ENCODE assay signal across 10 cellular contexts in the genomic region with DNA sequence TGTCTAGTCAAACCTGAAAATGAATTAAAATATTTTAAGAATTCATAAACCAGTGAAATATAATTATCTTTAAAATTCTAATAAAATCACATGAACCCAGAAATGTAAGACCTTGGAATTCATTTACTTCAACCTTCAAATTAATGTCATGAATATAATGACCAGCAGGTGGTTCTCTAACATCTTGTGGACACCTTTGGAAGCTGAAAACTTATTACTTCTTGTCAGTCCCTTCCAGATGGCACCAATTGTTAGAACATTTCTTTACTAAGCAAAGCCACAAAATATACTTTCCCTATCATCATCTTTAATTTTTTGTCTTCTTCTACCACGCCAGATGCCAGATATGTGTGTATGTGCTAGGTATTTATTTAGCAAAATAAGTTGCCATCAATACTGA.
DNase-seq lines count a peak whose midpoint lies in the region; ATAC-seq and TF ChIP-seq lines count a peak whose summit lies in the region.
"Had no signal": no experiment of that assay in that cellular context is flagged by ENCODE, and none has a peak within 500 bp of the region (broad histone marks: within the 10 kb centered on the region; RNA-seq: fewer than 3 reads in every experiment).

No MANE protein-coding gene starts in this region.

- POLR2A ChIA-PET in activated B cell treated with CpG ODN at 0.5 μM for 24 hours (lab: Charles Lee): interaction anchor here (1.0 to 5.4 kb wide), 4 partner anchors 9 to 29 kb away, joined by 3 to 28 read pairs (median 16); no protein-coding TSS in a partner anchor

- CTCF ChIA-PET in activated B cell treated with CpG ODN at 0.5 μM for 24 hours (lab: Charles Lee): interaction anchor here (0.9 to 9.9 kb wide), 10 partner anchors 11 to 66 kb away, joined by 3 to 151 read pairs (median 6); no protein-coding TSS in a partner anchor

- no peaks in the 10 kb centered on the region for H3F3A ChIP-seq in GM23248 (ENCODE audit: insufficient read depth)

- H3K4me1 ChIP-seq in GM23248 (ENCODE audit: insufficient read depth): no peaks in the 10 kb centered on the region

- H3K4me2 ChIP-seq in GM23248 (ENCODE audit: unreplicated experiment): no peak overlapping the region

- H3K4me3 Mint-ChIP-seq in activated B cell treated with CpG ODN at 0.5 μM for 24 hours: peak overlapping the region; percentile 6
- H3K4me3 Mint-ChIP-seq: activated naive CD8-positive, alpha-beta T cell treated with anti-CD3 and anti-CD28 coated beads, Interleukin-2, amount 10 ng/mL, durations not matched to agents 7 days and 5 days had no signal

- no peak for TF ChIP-seq CTCF in activated B cell treated with CpG ODN at 0.5 μM for 24 hours (IDR thresholded peaks at IDR 0.05)

- no peaks in the 10 kb centered on the region for H3K9me2 ChIP-seq in GM23248 (ENCODE audit: insufficient read depth)

- ATAC-seq in activated B cell treated with CpG ODN at 0.5 μM for 24 hours (ENCODE audit: low read depth) (no peak), left lobe of liver (peak; percentile 64), GM18909 (IDR thresholded peaks at IDR 0.05; ENCODE audit: poor library complexity, unreplicated experiment) (no peak)

- no peaks in the 10 kb centered on the region for H3K9me3 ChIP-seq in GM23248 (ENCODE audit: low read depth)
- H3K9me3 ChIP-seq: SJSA1 had no signal

- H2AFZ ChIP-seq in GM23248: no peak overlapping the region

- peak; percentile 28 for DNase-seq in ACHN
- DNase-seq in GM23248: peak; percentile 15
- DNase-seq in activated B cell treated with CpG ODN at 0.5 μM for 24 hours: no peak
- no peak for DNase-seq in left lobe of liver (ENCODE audit: low spot score)
- DNase-seq in DMS114 treated with DMSO at 0.1 percent for 48 hours (lab: John Stamatoyannopoulos, UW; ENCODE audit: unreplicated experiment): no peak
- no peak for DNase-seq in putamen (ENCODE audit: low spot score)
- DNase-seq in GM19240 (ENCODE audit: insufficient read length, low spot score): no peak
- DNase-seq: activated naive CD8-positive, alpha-beta T cell treated with anti-CD3 and anti-CD28 coated beads, Interleukin-2, amount 10 ng/mL, durations not matched to agents 7 days and 5 days had no signal

- H3K27me3 Mint-ChIP-seq in activated B cell treated with CpG ODN at 0.5 μM for 24 hours: no peaks in the 10 kb centered on the region

- H3K36me3 Mint-ChIP-seq in activated B cell treated with CpG ODN at 0.5 μM for 24 hours (ENCODE audit: low read depth): peaks cover 10% of the 10 kb centered on the region

- H3K4me3 ChIP-seq in GM23248: no peak overlapping the region
- H3K4me3 ChIP-seq: SJSA1 had no signal

- intact Hi-C loops in activated B cell treated with CpG ODN at 0.5 μM for 24 hours (cut with micrococcal nuclease): loop anchor here (1.0 kb wide), 5 partner anchors 8 to 66 kb away; no protein-coding TSS in a partner anchor

- peaks cover 9% of the 10 kb centered on the region for H3K9me3 Mint-ChIP-seq in activated B cell treated with CpG ODN at 0.5 μM for 24 hours
- H3K9me3 Mint-ChIP-seq: activated naive CD8-positive, alpha-beta T cell treated with anti-CD3 and anti-CD28 coated beads, Interleukin-2, amount 10 ng/mL, durations not matched to agents 7 days and 5 days had no signal

- WGBS in GM23248 (ENCODE audit: low coverage in 1 of 2, low lambda C conversion rate in 2 of 2, missing lambda C conversion rate in 2 of 2), 2 experiments: 71 to 76% methylated on average over 1 of the region's 1 CpG

- no peaks in the 10 kb centered on the region for H3K79me2 ChIP-seq in GM23248 (ENCODE audit: insufficient read depth)

- H3K36me3 ChIP-seq in GM23248 (ENCODE audit: low read depth): no peaks in the 10 kb centered on the region
- H3K36me3 ChIP-seq: SJSA1 had no signal

- H3K27ac Mint-ChIP-seq in activated B cell treated with CpG ODN at 0.5 μM for 24 hours: peak overlapping the region; percentile 82
- H3K27ac Mint-ChIP-seq: activated naive CD8-positive, alpha-beta T cell treated with anti-CD3 and anti-CD28 coated beads, Interleukin-2, amount 10 ng/mL, durations not matched to agents 7 days and 5 days had no signal

- H3K9ac ChIP-seq in GM23248: no peak overlapping the region

- H3K27me3 ChIP-seq in GM23248 (replicated peaks; ENCODE audit: insufficient read depth): no peaks in the 10 kb centered on the region
- H3K27me3 ChIP-seq: SJSA1 had no signal

- in situ Hi-C loops in ACHN (cut with HindIII; ENCODE audit: low pct_ligation_motif_present, low pct_unique_long_range_greater_than_20kb, low sequenced_read_pairs): no loop called here
- in situ Hi-C loops in GM23248 (cut with MboI): no loop called here

- no peaks in the 10 kb centered on the region for H4K20me1 ChIP-seq in GM23248 (ENCODE audit: insufficient read depth)

- no peak overlapping the region for H3K27ac ChIP-seq in GM23248
- H3K27ac ChIP-seq: SJSA1 had no signal

- peaks cover 88% of the 10 kb centered on the region for H3K4me1 Mint-ChIP-seq in activated B cell treated with CpG ODN at 0.5 μM for 24 hours

Comparison
In these comparisons a context has a peak if more than half of its experiments do, and no peak if none do; other contexts are left out.
1. DNase-seq: peak in ACHN (single experiment) and GM23248 (single experiment); none in activated B cell treated with CpG ODN at 0.5 μM for 24 hours (single experiment), left lobe of liver (single experiment), DMS114 treated with DMSO at 0.1 percent for 48 hours (single experiment), putamen (single experiment) and GM19240 (single experiment).